ENCODE assay signal across 8 cellular contexts in genomic region chr21:28277324-28277723, GRCh38.
"Had no signal": no experiment of that assay in that cellular context is flagged by ENCODE, and none has a peak within 500 bp of the region (broad histone marks: within the 10 kb centered on the region; RNA-seq: fewer than 3 reads in every experiment).

No MANE protein-coding gene starts in this region.

- ATAC-seq: GM12878 had no signal

- DNase-seq: GDM1, GF-D8 had no signal

- H3K4me3 ChIP-seq: GM12878 had no signal

- FAIRE-seq: G401.6, GM12878, GM12891, GM12892, GM18507, GM19239 had no signal
